8 cellular contexts compared by ENCODE assay signal in the genomic region with DNA sequence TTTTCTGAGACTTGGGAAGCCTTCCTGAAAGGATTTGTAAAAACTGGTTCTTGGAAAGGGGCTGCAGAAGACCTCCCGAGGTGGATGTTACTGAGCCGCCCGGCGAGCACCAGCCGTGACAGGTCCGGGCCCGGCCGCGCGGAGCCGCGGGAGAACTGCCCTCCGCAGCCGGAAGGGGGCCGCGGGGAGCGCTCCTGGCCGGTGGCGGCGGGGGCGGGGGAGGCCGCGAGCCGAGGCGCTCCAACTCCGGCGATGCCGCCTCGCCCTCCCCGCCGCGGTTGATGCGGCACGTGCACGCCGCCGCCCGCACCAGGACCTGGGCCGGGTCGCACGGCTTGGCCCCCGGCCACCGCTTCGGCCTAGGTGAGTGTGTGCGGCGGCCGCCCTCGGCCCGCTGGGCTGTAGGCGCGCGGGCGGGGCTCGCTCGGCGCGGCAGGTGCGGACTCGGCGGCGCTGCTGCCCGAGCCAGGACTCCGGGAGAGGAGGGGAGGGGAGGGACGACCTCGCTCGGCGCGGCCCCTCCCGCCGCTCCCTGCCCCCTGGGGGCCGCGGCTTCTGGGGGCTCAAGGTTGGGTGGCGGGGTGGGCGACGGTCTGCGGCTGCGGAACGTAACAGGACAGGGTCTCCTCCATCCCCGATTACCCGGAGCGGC. TPM values are rescaled to one million over a fixed set of nuclear protein-coding genes. Genes with fewer than 3 reads are reported as not detected.
DNase-seq lines count a peak whose midpoint lies in the region; ATAC-seq and TF ChIP-seq lines count a peak whose summit lies in the region.

No MANE protein-coding gene starts in this region.

- no peaks in the 10 kb centered on the region for H3K9me3 ChIP-seq in Caco-2
- no peaks in the 10 kb centered on the region for H3K9me3 ChIP-seq in gastroesophageal sphincter
- no peaks in the 10 kb centered on the region for H3K9me3 ChIP-seq in neuron (ENCODE audit: low read length)
- H3K9me3 ChIP-seq in tibial artery: no peaks in the 10 kb centered on the region

- H3K9me3 Mint-ChIP-seq in Caco-2 (ENCODE audit: unreplicated experiment): no peaks in the 10 kb centered on the region

- intact Hi-C loops in Caco-2 (cut with micrococcal nuclease; ENCODE audit: unreplicated experiment) (loop anchor here (2.0 to 10.0 kb wide), 4 partner anchors 47 to 357 kb away; no protein-coding TSS in a partner anchor), tibial artery (cut with DNase I; ENCODE audit: low total_unique reads) (loop anchor here (2.0 to 10.0 kb wide), 4 partner anchors 157 to 807 kb away; no protein-coding TSS in a partner anchor)

- no CpG with 5 or more reads among the region's 81 CpGs for WGBS in gastroesophageal sphincter (ENCODE audit: low coverage in 1 of 2), 2 donors

- TF ChIP-seq EP300 in gastroesophageal sphincter (IDR thresholded peaks at IDR 0.05): no peak

- H3K36me3 ChIP-seq in Caco-2 (ENCODE audit: control insufficient read depth, insufficient read depth, low read length) (peaks cover 6% of the 10 kb centered on the region), gastroesophageal sphincter (peaks cover 0 to 18% of the 10 kb centered on the region in 2 donors), neuron (ENCODE audit: insufficient read depth, low read length) (peaks cover 15% of the 10 kb centered on the region), tibial artery (peaks cover 13 to 29% (median 19%) of the 10 kb centered on the region in 3 donors)

- TF ChIP-seq POLR2A in gastroesophageal sphincter (IDR thresholded peaks at IDR 0.05): peak; percentile 23 to 25

- H3K27ac Mint-ChIP-seq in Caco-2 (ENCODE audit: unreplicated experiment): peak overlapping the region; percentile 94

- H2AFZ ChIP-seq in neuron (ENCODE audit: low read depth, low read length): peak overlapping the region; percentile 69

- H3K27me3 Mint-ChIP-seq in Caco-2 (ENCODE audit: insufficient read depth, unreplicated experiment): no peaks in the 10 kb centered on the region

- POLR2A ChIA-PET in Caco-2 (lab: Charles Lee): interaction anchor here (0.7 kb wide), 1 partner anchor 134 kb away, joined by 3 read pairs; no protein-coding TSS in a partner anchor

- H3K4me1 ChIP-seq in Caco-2: peaks cover 6% of the 10 kb centered on the region; the same call in 1 of the 2 replicates
- H3K4me1 ChIP-seq in gastroesophageal sphincter: peaks cover 0 to 39% (median 0%) of the 10 kb centered on the region in 3 donors
- H3K4me1 ChIP-seq in neuron (ENCODE audit: insufficient read depth, low read length): peaks cover 8% of the 10 kb centered on the region
- H3K4me1 ChIP-seq in tibial artery: peaks cover 0 to 42% (median 7%) of the 10 kb centered on the region in 4 donors

- peak; percentile 42 to 52 for TF ChIP-seq CTCF in Caco-2 (IDR thresholded peaks at IDR 0.05; ENCODE audit: insufficient read depth in 1 of 2, low read depth in 1 of 2, low read length in 1 of 2, severe bottlenecking in 1 of 2, unreplicated experiment in 1 of 2)
- peak; percentile 47 to 80 (median 67) for TF ChIP-seq CTCF in gastroesophageal sphincter (IDR thresholded peaks at IDR 0.05)
- TF ChIP-seq CTCF in tibial artery (IDR thresholded peaks at IDR 0.05): peak; percentile 50 to 62

- H3K27ac ChIP-seq in gastroesophageal sphincter (peak overlapping the region; percentile 51 to 97 (median 94)), tibial artery (peak overlapping the region; percentile 89)

- H3K4me3 Mint-ChIP-seq in Caco-2 (ENCODE audit: unreplicated experiment): peak overlapping the region; percentile 94

- peaks cover 13% of the 10 kb centered on the region for H3K4me1 Mint-ChIP-seq in Caco-2 (ENCODE audit: low read depth, unreplicated experiment)

- peaks cover 48% of the 10 kb centered on the region for H3K36me3 Mint-ChIP-seq in Caco-2 (ENCODE audit: insufficient read depth, unreplicated experiment)

- peak; percentile 63 to 91 for DNase-seq in Caco-2
- DNase-seq in RPMI7951 (ENCODE audit: low read depth): peak; percentile 62
- peak in 3 of 4 experiments; percentile 5 to 53 (median 18) for DNase-seq in activated naive CD4-positive, alpha-beta T cell (lab: John Stamatoyannopoulos, UW)
- DNase-seq in tibial artery: peak; percentile 54 to 85

- H3K27me3 ChIP-seq in Caco-2 (replicated peaks; ENCODE audit: control insufficient read depth, insufficient read depth, low read length): no peaks in the 10 kb centered on the region
- H3K27me3 ChIP-seq in gastroesophageal sphincter: no peaks in the 10 kb centered on the region
- no peaks in the 10 kb centered on the region for H3K27me3 ChIP-seq in neuron (ENCODE audit: insufficient read depth, low read length)
- no peaks in the 10 kb centered on the region for H3K27me3 ChIP-seq in tibial artery

- BruUV-seq in Caco-2 (replicated peaks; lab: Mats Ljungman, UMichigan): no TSS peak

- H3K4me3 ChIP-seq in Caco-2 (ENCODE audit: low read depth, low read length): peak overlapping the region; percentile 86
- H3K4me3 ChIP-seq in gastroesophageal sphincter: peak overlapping the region; percentile 57 to 82
- H3K4me3 ChIP-seq in neuron (ENCODE audit: low read length): peak overlapping the region; percentile 63
- peak overlapping the region; percentile 89 to 93 for H3K4me3 ChIP-seq in tibial artery

- CTCF ChIA-PET in Caco-2 (lab: Charles Lee): no interaction called here

- ATAC-seq in GM19397 (IDR thresholded peaks at IDR 0.05; ENCODE audit: unreplicated experiment) (peak; percentile 71), HG03520 (IDR thresholded peaks at IDR 0.05; ENCODE audit: unreplicated experiment) (peak; percentile 63), gastroesophageal sphincter (peak; percentile 82)

RNA-seq across cellular contexts. Expression of a gene that starts 1.7 kb away (rescaled TPM):
- total RNA-seq in Caco-2 (2022): 23.2 and 23.4 TPM in 2 replicates
- total RNA-seq in RPMI7951 (2014; rRNA removed; shearing (Covaris generic)): 14.6 and 14.8 TPM in 2 replicates
- total RNA-seq in gastroesophageal sphincter: 100 to 1,000 TPM in 2 of 4 donors, 10 to 100 TPM in 2; 79.3 to 118 (median 98.4) TPM

Comparison
In these comparisons a context has a peak if more than half of its experiments do, and no peak if none do; other contexts are left out.
1. Peak in every context shown above with its lines: DNase-seq, ATAC-seq, H3K4me3 ChIP-seq and H3K27ac ChIP-seq.
2. DNase-seq: peak in every context shown above with its lines; median percentile 77 in Caco-2; 70 in tibial artery; 62 in RPMI7951; 18 in activated naive CD4-positive, alpha-beta T cell.